8 cellular contexts compared by ENCODE assay signal in genomic region chr6:157314705-157315321, GRCh38. TPM values are rescaled to one million over a fixed set of nuclear protein-coding genes. Genes with fewer than 3 reads are reported as not detected.
DNase-seq lines count a peak whose midpoint lies in the region; ATAC-seq and TF ChIP-seq lines count a peak whose summit lies in the region.

No MANE protein-coding gene starts in this region.

- H3K27me3 ChIP-seq in PC-9 (ENCODE audit: insufficient read depth, low read depth), result no peaks in the 10 kb centered on the region

- peak; percentile 93 for TF ChIP-seq CTCF in HFFc6 (IDR thresholded peaks at IDR 0.05)
- peak; percentile 81 for TF ChIP-seq CTCF in PC-9 (conservative IDR thresholded peaks at IDR 0.05)
- TF ChIP-seq CTCF in neural crest cell (conservative IDR thresholded peaks at IDR 0.05), result peak; percentile 89

- H3K9me3 Mint-ChIP-seq in HFFc6 (no peaks in the 10 kb centered on the region), neural crest cell (no peaks in the 10 kb centered on the region)

- peaks cover 14% of the 10 kb centered on the region for H3K4me1 ChIP-seq in PC-9 (replicated peaks; ENCODE audit: insufficient read depth)

- peaks cover 21% of the 10 kb centered on the region for H3K4me1 Mint-ChIP-seq in HFFc6 (ENCODE audit: low read depth)
- H3K4me1 Mint-ChIP-seq in neural crest cell, result no peaks in the 10 kb centered on the region

- H3K27ac Mint-ChIP-seq in HFFc6 (no peak overlapping the region), neural crest cell (ENCODE audit: unreplicated experiment) (no peak overlapping the region)

- no peaks in the 10 kb centered on the region for H3K9me3 ChIP-seq in PC-9 (ENCODE audit: insufficient read depth, low read depth)

- BruUV-seq in PC-9 (replicated peaks; lab: Mats Ljungman, UMichigan), result no TSS peak

- no peak overlapping the region for H3K4me3 ChIP-seq in PC-9

- H2AFZ ChIP-seq in PC-9, result no peak overlapping the region

- no peaks in the 10 kb centered on the region for H3K27me3 Mint-ChIP-seq in HFFc6 (ENCODE audit: insufficient read depth)
- H3K27me3 Mint-ChIP-seq in neural crest cell (ENCODE audit: low read depth), result no peaks in the 10 kb centered on the region

- H3K9me2 ChIP-seq in PC-9 (ENCODE audit: insufficient read depth), result no peaks in the 10 kb centered on the region

- H3K4me3 Mint-ChIP-seq in HFFc6, result no peak overlapping the region
- H3K4me3 Mint-ChIP-seq in neural crest cell, result no peak overlapping the region

- H3K36me3 Mint-ChIP-seq in HFFc6 (ENCODE audit: low read depth) (peaks cover 28% of the 10 kb centered on the region), neural crest cell (ENCODE audit: low read depth) (peaks cover 21% of the 10 kb centered on the region)

- peak; percentile 57 to 72 for ATAC-seq in activated CD4-positive, CD25-positive, alpha-beta regulatory T cell treated with anti-CD3 and anti-CD28 coated beads, Interleukin-2, amount 50 U/mL, for 24 hours
- ATAC-seq in esophagus mucosa, result peak; percentile 71

- H3F3A ChIP-seq in PC-9 (ENCODE audit: insufficient read depth, low read depth), result peaks cover 7% of the 10 kb centered on the region

- DNase-seq in activated CD4-positive, CD25-positive, alpha-beta regulatory T cell (lab: John Stamatoyannopoulos, UW), result no peak
- peak; percentile 79 for DNase-seq in HFFc6
- peak in 1 of 2 experiments; percentile 66 for DNase-seq in PC-9
- no peak for DNase-seq in neural crest cell (ENCODE audit: low read depth, low spot score)
- DNase-seq in stimulated activated CD4-positive, alpha-beta T cell treated with anti-CD3 and anti-CD28 coated beads, Interleukin-2, amount 100 ng/mL, for 48 hours, result no peak
- no peak for DNase-seq in activated CD8-positive, alpha-beta memory T cell treated with anti-CD3 and anti-CD28 coated beads, Interleukin-2, amount 50 U/mL, for 4 hours

- 0 out of 2 replicates have a peak, but pooled peaks cover 4% of the 10 kb centered on the region for H3K79me2 ChIP-seq in PC-9 (ENCODE audit: low read depth)

- H3K27ac ChIP-seq in PC-9, result no peak overlapping the region

- POLR2A ChIA-PET in PC-9 (lab: Charles Lee; ENCODE audit: unreplicated experiment), result interaction anchor here (0.6 kb wide), 1 partner anchor 1248 kb away, joined by 3 read pairs; no protein-coding TSS in a partner anchor

- no peaks in the 10 kb centered on the region for H4K20me1 ChIP-seq in PC-9 (ENCODE audit: insufficient read depth)

- peaks cover 5% of the 10 kb centered on the region; the same call in 1 of the 2 replicates for H3K36me3 ChIP-seq in PC-9 (ENCODE audit: low read depth)

- intact Hi-C loops in PC-9 (cut with micrococcal nuclease; ENCODE audit: unreplicated experiment), result loop anchor here (1.0 kb wide), 2 partner anchors 282 to 352 kb away; no protein-coding TSS in a partner anchor

- H3K4me2 ChIP-seq in PC-9, result no peak overlapping the region

- CTCF ChIA-PET in PC-9 (lab: Charles Lee), result interaction anchor here (0.5 to 1.3 kb wide), 3 partner anchors 9 to 817 kb away, joined by 3 to 12 read pairs (median 5); partner anchors contain the start of gene TMEM242

RNA-seq across cellular contexts. Expression of gene TMEM242, which starts 8.5 kb away (rescaled TPM):
- 10 to 100 TPM in 4 of 6 experiments, 1 to 10 TPM in 2; 9.4 to 12.8 (median 10.8) TPM for total RNA-seq in HFFc6 (2021; fragmentation: NEBNext Ultra II Directional; extraction: Animal tissue kit (Norgen Biotek cat#: 25700))
- total RNA-seq in PC-9 (2021) (8.1 and 8.7 TPM in 2 replicates), esophagus mucosa (5.8 TPM), neural crest cell (10.4 and 11.3 TPM in 2 replicates)
